1 cellular context compared by ENCODE assay signal in the genomic region with DNA sequence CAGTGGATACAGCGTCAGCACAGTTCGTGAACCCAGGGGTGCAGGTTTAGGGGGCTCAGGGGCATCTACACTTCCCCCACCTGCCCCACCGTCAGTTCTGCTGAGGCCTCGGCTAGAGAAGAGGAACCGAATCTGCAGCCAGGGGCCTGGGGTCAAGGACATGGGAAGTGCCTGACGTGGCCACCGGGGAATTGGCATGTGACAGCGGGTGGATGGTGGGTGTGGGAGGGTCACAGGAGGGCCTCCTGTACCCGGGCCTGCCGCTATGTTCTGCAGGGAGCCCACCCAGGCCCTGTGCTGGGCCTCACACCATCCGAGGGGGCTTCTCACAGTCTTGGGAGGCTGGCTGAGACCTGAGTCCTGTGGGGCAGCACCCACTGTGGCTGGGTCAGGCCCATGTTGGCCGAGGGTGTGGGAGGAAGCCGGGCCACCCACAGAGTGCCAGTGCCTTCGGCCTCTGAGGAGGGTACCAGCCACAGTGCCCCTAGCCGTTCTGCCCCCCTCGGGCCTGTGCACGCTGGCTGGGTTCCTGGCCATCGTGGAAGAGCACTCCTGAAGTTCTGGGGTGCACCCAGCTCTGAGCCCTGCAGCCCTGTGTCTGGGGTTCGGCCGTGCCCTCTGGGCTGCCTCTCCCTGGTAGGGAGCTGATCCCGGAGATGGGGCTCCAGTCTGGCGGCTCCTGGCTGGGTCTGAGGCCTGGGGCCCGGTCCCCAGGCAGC.
TF ChIP-seq lines count a peak whose summit lies in the region.

No MANE protein-coding gene starts in this region.

TF ChIP-seq in HepG2, 621 proteins besides CTCF, POLR2A, EP300 and RAD21 (continued from another document and continues in another):
- TF ChIP-seq, protein P1, sequence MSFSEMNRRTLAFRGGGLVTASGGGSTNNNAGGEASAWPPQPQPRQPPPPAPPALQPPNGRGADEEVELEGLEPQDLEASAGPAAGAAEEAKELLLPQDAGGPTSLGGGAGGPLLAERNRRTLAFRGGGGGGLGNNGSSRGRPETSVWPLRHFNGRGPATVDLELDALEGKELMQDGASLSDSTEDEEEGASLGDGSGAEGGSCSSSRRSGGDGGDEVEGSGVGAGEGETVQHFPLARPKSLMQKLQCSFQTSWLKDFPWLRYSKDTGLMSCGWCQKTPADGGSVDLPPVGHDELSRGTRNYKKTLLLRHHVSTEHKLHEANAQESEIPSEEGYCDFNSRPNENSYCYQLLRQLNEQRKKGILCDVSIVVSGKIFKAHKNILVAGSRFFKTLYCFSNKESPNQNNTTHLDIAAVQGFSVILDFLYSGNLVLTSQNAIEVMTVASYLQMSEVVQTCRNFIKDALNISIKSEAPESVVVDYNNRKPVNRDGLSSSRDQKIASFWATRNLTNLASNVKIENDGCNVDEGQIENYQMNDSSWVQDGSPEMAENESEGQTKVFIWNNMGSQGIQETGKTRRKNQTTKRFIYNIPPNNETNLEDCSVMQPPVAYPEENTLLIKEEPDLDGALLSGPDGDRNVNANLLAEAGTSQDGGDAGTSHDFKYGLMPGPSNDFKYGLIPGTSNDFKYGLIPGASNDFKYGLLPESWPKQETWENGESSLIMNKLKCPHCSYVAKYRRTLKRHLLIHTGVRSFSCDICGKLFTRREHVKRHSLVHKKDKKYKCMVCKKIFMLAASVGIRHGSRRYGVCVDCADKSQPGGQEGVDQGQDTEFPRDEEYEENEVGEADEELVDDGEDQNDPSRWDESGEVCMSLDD (CRISPR knock-in tag; IDR thresholded peaks at IDR 0.05; ENCODE audit: borderline replicate concordance), result no peak
- TF ChIP-seq FOSL1 (CRISPR knock-in tag; IDR thresholded peaks at IDR 0.05; ENCODE audit: borderline replicate concordance) (no peak), ZNF816 (CRISPR knock-in tag; IDR thresholded peaks at IDR 0.05; ENCODE audit: borderline replicate concordance) (no peak), GPN1 (CRISPR knock-in tag; IDR thresholded peaks at IDR 0.05; ENCODE audit: borderline replicate concordance) (no peak), ZFY (CRISPR knock-in tag; IDR thresholded peaks at IDR 0.05) (no peak; the same call in 1 of the 2 replicates), TBX3 (IDR thresholded peaks at IDR 0.05; ENCODE audit: borderline replicate concordance) (no peak), PHF21A (CRISPR knock-in tag; IDR thresholded peaks at IDR 0.05) (no peak; the same call in 1 of the 2 replicates), ARNT2 (CRISPR knock-in tag; IDR thresholded peaks at IDR 0.05; ENCODE audit: low read depth) (no peak), NFE2L2 (IDR thresholded peaks at IDR 0.05; ENCODE audit: low read length) (no peak), PITX1 (CRISPR knock-in tag; IDR thresholded peaks at IDR 0.05) (no peak), ETV6 (CRISPR knock-in tag; conservative IDR thresholded peaks at IDR 0.05) (no peak), EZH2 (conservative IDR thresholded peaks at IDR 0.05; ENCODE audit: low read depth, low read length) (no peak), ZNF737 (CRISPR knock-in tag; IDR thresholded peaks at IDR 0.05; ENCODE audit: borderline replicate concordance) (no peak), ZNF546 (CRISPR knock-in tag; conservative IDR thresholded peaks at IDR 0.05) (no peak), ZNF333 (CRISPR knock-in tag; IDR thresholded peaks at IDR 0.05; ENCODE audit: borderline replicate concordance) (no peak), PRMT3 (CRISPR knock-in tag; IDR thresholded peaks at IDR 0.05; ENCODE audit: borderline replicate concordance, low read depth) (no peak), ZNF564 (CRISPR knock-in tag; IDR thresholded peaks at IDR 0.05) (no peak), TMF1 (CRISPR knock-in tag; IDR thresholded peaks at IDR 0.05; ENCODE audit: low read depth) (no peak), THYN1 (CRISPR knock-in tag; IDR thresholded peaks at IDR 0.05; ENCODE audit: borderline replicate concordance, low read depth) (no peak), ZNF558 (CRISPR knock-in tag; IDR thresholded peaks at IDR 0.05; ENCODE audit: borderline replicate concordance) (no peak), MAFK (conservative IDR thresholded peaks at IDR 0.05 in 1 of 2, IDR thresholded peaks at IDR 0.05 in 1 of 2; ENCODE audit: low read length in 2 of 2) (no peak), GLI4 (CRISPR knock-in tag; IDR thresholded peaks at IDR 0.05; ENCODE audit: borderline replicate concordance) (no peak), RARA (CRISPR knock-in tag; IDR thresholded peaks at IDR 0.05) (peak; percentile 94), MIER2 (CRISPR knock-in tag; IDR thresholded peaks at IDR 0.05) (no peak), WIZ (CRISPR knock-in tag; IDR thresholded peaks at IDR 0.05) (no peak), GTF3A (CRISPR knock-in tag; conservative IDR thresholded peaks at IDR 0.05) (no peak), ATF7 (IDR thresholded peaks at IDR 0.05) (no peak), ATF7 (CRISPR knock-in tag; IDR thresholded peaks at IDR 0.05) (no peak), KLF6 (CRISPR knock-in tag; IDR thresholded peaks at IDR 0.05) (0 out of 2 replicates have a peak, but pooled peaks have one; percentile 13), SATB2 (CRISPR knock-in tag; IDR thresholded peaks at IDR 0.05) (no peak; the same call in 1 of the 2 replicates), ZNF337 (CRISPR knock-in tag; IDR thresholded peaks at IDR 0.05; ENCODE audit: borderline replicate concordance, low read depth) (no peak), HNRNPH1 (optimal IDR thresholded peaks at IDR 0.05; ENCODE audit: low read depth, low read length) (no peak), CENPT (CRISPR knock-in tag; IDR thresholded peaks at IDR 0.05; ENCODE audit: low read depth) (no peak), NRL (CRISPR knock-in tag; IDR thresholded peaks at IDR 0.05; ENCODE audit: borderline replicate concordance) (peak; percentile 40; the same call in 1 of the 2 replicates), TBL1XR1 (IDR thresholded peaks at IDR 0.05; ENCODE audit: borderline replicate concordance, low read length, partially characterized antibody) (no peak), ZNF562 (CRISPR knock-in tag; IDR thresholded peaks at IDR 0.05; ENCODE audit: borderline replicate concordance) (no peak), ZNF7 (CRISPR knock-in tag; IDR thresholded peaks at IDR 0.05) (no peak), ZNF776 (CRISPR knock-in tag; IDR thresholded peaks at IDR 0.05) (no peak; the same call in 1 of the 2 replicates), MXD4 (CRISPR knock-in tag; IDR thresholded peaks at IDR 0.05) (no peak), RARG (CRISPR knock-in tag; IDR thresholded peaks at IDR 0.05; ENCODE audit: low read depth) (no peak), STAT5B (CRISPR knock-in tag; IDR thresholded peaks at IDR 0.05) (no peak), ZNF225 (CRISPR knock-in tag; IDR thresholded peaks at IDR 0.05) (no peak), SP2 (CRISPR knock-in tag; IDR thresholded peaks at IDR 0.05) (no peak), HNRNPLL (IDR thresholded peaks at IDR 0.05; ENCODE audit: low read depth, low read length, poor library complexity, severe bottlenecking) (no peak), ZFP36L1 (CRISPR knock-in tag; IDR thresholded peaks at IDR 0.05) (no peak)
- TF ChIP-seq, protein P2, sequence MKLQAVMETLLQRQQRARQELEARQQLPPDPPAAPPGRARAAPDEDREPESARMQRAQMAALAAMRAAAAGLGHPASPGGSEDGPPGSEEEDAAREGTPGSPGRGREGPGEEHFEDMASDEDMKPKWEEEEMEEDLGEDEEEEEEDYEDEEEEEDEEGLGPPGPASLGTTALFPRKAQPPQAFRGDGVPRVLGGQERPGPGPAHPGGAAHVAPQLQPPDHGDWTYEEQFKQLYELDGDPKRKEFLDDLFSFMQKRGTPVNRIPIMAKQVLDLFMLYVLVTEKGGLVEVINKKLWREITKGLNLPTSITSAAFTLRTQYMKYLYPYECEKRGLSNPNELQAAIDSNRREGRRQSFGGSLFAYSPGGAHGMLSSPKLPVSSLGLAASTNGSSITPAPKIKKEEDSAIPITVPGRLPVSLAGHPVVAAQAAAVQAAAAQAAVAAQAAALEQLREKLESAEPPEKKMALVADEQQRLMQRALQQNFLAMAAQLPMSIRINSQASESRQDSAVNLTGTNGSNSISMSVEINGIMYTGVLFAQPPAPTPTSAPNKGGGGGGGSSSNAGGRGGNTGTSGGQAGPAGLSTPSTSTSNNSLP (IDR thresholded peaks at IDR 0.05; ENCODE audit: low read depth, low read length), result no peak
- TF ChIP-seq, protein P3, sequence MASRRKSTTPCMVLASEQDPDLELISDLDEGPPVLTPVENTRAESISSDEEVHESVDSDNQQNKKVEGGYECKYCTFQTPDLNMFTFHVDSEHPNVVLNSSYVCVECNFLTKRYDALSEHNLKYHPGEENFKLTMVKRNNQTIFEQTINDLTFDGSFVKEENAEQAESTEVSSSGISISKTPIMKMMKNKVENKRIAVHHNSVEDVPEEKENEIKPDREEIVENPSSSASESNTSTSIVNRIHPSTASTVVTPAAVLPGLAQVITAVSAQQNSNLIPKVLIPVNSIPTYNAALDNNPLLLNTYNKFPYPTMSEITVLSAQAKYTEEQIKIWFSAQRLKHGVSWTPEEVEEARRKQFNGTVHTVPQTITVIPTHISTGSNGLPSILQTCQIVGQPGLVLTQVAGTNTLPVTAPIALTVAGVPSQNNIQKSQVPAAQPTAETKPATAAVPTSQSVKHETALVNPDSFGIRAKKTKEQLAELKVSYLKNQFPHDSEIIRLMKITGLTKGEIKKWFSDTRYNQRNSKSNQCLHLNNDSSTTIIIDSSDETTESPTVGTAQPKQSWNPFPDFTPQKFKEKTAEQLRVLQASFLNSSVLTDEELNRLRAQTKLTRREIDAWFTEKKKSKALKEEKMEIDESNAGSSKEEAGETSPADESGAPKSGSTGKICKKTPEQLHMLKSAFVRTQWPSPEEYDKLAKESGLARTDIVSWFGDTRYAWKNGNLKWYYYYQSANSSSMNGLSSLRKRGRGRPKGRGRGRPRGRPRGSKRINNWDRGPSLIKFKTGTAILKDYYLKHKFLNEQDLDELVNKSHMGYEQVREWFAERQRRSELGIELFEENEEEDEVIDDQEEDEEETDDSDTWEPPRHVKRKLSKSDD (CRISPR knock-in tag; IDR thresholded peaks at IDR 0.05; ENCODE audit: low read depth), result no peak
- TF ChIP-seq, protein P4, sequence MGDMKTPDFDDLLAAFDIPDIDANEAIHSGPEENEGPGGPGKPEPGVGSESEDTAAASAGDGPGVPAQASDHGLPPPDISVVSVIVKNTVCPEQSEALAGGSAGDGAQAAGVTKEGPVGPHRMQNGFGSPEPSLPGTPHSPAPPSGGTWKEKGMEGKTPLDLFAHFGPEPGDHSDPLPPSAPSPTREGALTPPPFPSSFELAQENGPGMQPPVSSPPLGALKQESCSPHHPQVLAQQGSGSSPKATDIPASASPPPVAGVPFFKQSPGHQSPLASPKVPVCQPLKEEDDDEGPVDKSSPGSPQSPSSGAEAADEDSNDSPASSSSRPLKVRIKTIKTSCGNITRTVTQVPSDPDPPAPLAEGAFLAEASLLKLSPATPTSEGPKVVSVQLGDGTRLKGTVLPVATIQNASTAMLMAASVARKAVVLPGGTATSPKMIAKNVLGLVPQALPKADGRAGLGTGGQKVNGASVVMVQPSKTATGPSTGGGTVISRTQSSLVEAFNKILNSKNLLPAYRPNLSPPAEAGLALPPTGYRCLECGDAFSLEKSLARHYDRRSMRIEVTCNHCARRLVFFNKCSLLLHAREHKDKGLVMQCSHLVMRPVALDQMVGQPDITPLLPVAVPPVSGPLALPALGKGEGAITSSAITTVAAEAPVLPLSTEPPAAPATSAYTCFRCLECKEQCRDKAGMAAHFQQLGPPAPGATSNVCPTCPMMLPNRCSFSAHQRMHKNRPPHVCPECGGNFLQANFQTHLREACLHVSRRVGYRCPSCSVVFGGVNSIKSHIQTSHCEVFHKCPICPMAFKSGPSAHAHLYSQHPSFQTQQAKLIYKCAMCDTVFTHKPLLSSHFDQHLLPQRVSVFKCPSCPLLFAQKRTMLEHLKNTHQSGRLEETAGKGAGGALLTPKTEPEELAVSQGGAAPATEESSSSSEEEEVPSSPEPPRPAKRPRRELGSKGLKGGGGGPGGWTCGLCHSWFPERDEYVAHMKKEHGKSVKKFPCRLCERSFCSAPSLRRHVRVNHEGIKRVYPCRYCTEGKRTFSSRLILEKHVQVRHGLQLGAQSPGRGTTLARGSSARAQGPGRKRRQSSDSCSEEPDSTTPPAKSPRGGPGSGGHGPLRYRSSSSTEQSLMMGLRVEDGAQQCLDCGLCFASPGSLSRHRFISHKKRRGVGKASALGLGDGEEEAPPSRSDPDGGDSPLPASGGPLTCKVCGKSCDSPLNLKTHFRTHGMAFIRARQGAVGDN (CRISPR knock-in tag; IDR thresholded peaks at IDR 0.05), result peak; percentile 80
- TF ChIP-seq, protein P5, sequence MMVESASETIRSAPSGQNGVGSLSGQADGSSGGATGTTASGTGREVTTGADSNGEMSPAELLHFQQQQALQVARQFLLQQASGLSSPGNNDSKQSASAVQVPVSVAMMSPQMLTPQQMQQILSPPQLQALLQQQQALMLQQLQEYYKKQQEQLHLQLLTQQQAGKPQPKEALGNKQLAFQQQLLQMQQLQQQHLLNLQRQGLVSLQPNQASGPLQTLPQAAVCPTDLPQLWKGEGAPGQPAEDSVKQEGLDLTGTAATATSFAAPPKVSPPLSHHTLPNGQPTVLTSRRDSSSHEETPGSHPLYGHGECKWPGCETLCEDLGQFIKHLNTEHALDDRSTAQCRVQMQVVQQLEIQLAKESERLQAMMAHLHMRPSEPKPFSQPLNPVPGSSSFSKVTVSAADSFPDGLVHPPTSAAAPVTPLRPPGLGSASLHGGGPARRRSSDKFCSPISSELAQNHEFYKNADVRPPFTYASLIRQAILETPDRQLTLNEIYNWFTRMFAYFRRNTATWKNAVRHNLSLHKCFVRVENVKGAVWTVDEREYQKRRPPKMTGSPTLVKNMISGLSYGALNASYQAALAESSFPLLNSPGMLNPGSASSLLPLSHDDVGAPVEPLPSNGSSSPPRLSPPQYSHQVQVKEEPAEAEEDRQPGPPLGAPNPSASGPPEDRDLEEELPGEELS (CRISPR knock-in tag; IDR thresholded peaks at IDR 0.05), result no peak
- TF ChIP-seq, protein P6, sequence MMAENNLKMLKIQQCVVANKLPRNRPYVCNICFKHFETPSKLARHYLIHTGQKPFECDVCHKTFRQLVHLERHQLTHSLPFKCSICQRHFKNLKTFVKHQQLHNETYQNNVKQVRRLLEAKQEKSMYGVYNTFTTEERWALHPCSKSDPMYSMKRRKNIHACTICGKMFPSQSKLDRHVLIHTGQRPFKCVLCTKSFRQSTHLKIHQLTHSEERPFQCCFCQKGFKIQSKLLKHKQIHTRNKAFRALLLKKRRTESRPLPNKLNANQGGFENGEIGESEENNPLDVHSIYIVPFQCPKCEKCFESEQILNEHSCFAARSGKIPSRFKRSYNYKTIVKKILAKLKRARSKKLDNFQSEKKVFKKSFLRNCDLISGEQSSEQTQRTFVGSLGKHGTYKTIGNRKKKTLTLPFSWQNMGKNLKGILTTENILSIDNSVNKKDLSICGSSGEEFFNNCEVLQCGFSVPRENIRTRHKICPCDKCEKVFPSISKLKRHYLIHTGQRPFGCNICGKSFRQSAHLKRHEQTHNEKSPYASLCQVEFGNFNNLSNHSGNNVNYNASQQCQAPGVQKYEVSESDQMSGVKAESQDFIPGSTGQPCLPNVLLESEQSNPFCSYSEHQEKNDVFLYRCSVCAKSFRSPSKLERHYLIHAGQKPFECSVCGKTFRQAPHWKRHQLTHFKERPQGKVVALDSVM (CRISPR knock-in tag; IDR thresholded peaks at IDR 0.05), result no peak
